In the genomic region with DNA sequence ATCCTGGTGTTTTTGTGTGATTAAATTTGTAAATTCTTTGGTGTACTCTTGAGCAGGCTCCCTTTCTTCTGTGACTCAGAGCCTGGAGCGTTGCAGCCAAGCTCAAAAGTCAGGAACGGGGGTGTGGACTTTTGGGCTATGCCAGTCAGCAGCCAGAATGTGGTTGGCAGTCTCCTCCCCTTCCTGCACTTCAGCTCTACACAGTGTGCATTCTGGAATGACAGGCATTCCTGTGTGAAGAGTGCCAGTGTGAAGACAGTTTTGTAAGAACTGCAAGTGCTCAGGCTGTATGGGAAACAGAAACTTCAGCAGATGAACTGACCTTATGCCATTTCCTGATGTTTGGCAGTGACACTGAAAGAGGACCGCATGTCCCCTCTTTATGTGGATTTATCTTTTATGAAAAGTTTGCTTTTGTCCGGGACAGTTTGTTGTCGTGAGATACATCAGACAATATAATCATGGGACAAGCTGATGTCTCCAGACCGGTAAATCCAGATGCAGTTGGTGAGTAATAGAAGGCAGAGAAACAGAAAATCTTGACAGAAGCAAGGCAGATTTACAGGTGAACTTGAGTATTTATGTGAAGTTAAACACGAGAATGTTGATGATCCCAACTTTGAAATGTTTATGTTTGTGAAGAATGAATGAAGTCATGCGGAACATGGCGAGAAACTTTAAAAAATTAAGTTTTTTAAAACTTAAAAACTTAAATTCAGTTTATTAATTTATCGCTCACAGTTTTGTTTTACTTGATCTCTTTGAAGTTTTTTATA, we compare ENCODE assay signal across 8 cellular contexts.
A peak's percentile ranks its signal among the peaks of the same experiment; 100 is the strongest.
DNase-seq lines count a peak whose midpoint lies in the region; ATAC-seq, FAIRE-seq and TF ChIP-seq lines count a peak whose summit lies in the region.

No MANE protein-coding gene starts in this region.

- H3K27me3 ChIP-seq in HCT116 (ENCODE audit: insufficient read depth, low read length), result no peaks in the 10 kb centered on the region
- H3K27me3 ChIP-seq in lung (ENCODE audit: control insufficient read depth, insufficient read depth), result no peaks in the 10 kb centered on the region
- no peaks in the 10 kb centered on the region for H3K27me3 ChIP-seq in testis

- TSS peak; percentile 84 for BruUV-seq in HCT116 (replicated peaks; lab: Mats Ljungman, UMichigan)

- POLR2A ChIA-PET in HCT116 (lab: Charles Lee), result interaction anchor here (0.8 to 3.8 kb wide), 7 partner anchors 9 to 110 kb away, joined by 3 to 48 read pairs (median 3); a partner anchor contains a TSS

- H3K79me2 ChIP-seq in HCT116 (ENCODE audit: insufficient read depth, low read length), result peaks cover 60% of the 10 kb centered on the region

- TF ChIP-seq POLR2A in HCT116 (IDR thresholded peaks at IDR 0.05; ENCODE audit: borderline replicate concordance, extremely low read depth, insufficient read depth, insufficient read length) (peak; percentile 73), testis (IDR thresholded peaks at IDR 0.05) (peak; percentile 17)

- H3K36me3 ChIP-seq in HCT116 (ENCODE audit: control insufficient read depth in 1 of 2, insufficient read depth in 2 of 2, low read length in 2 of 2) (no peaks in the 10 kb centered on the region), lung (ENCODE audit: control insufficient read depth in 2 of 2, insufficient read depth in 2 of 2, low read length in 2 of 2) (no peaks in the 10 kb centered on the region), testis (ENCODE audit: low read depth, missing control alignments) (no peaks in the 10 kb centered on the region)

- no peaks in the 10 kb centered on the region; the same call in 1 of the 2 replicates for H4K20me1 ChIP-seq in HCT116 (ENCODE audit: insufficient read depth)

- CTCF ChIA-PET in HCT116 (lab: Charles Lee), result no interaction called here

- no peak for TF ChIP-seq RAD21 in HCT116 (IDR thresholded peaks at IDR 0.05; ENCODE audit: low read depth)

- intact Hi-C loops in HCT116 (cut with micrococcal nuclease), result no loop called here
- intact Hi-C loops in testis (cut with DNase I; ENCODE audit: low total_unique reads), result no loop called here

- WGBS in lung, 2 donors, result 22 to 27% methylated on average over 10 of the region's 10 CpGs
- WGBS in testis, 2 donors, result 41 to 44% methylated on average over 10 of the region's 10 CpGs

- in situ Hi-C loops in Caki2 (cut with HindIII; ENCODE audit: low pct_unique_long_range_greater_than_20kb, low sequenced_read_pairs), result no loop called here

- FAIRE-seq in RCC 7860 (lab: Jason Lieb, UNC), result peak; percentile 97

- peak overlapping the region; percentile 3 to 49 for H3K4me3 ChIP-seq in HCT116 (replicated peaks in 1 of 2; ENCODE audit: low read depth in 1 of 2, low read length in 2 of 2)
- H3K4me3 ChIP-seq in lung, result peak overlapping the region; percentile 15
- H3K4me3 ChIP-seq in testis, result no peak overlapping the region

- H3K9me2 ChIP-seq in HCT116 (ENCODE audit: insufficient read depth), result no peaks in the 10 kb centered on the region

- H2AFZ ChIP-seq in HCT116 (ENCODE audit: low read depth, low read length, poor library complexity, severe bottlenecking), result no peak overlapping the region

- DNase-seq in Caki2 (ENCODE audit: low read depth), result peak; percentile 91
- DNase-seq in HCT116 (ENCODE audit: low read depth, low spot score), result peak; percentile 92
- DNase-seq in RCC 7860 (ENCODE audit: low spot score), result peak; percentile 97
- DNase-seq in ecto neural progenitor cell (ENCODE audit: low spot score), result peak; percentile 53
- DNase-seq in lung (ENCODE audit: low spot score), result peak; percentile 91
- DNase-seq in testis, result peak; percentile 80
- DNase-seq in activated gamma-delta T cell treated with Interleukin-2 at 50 U/mL for 16 hours, result no peak
- no peak for DNase-seq in NCI-H187 (lab: John Stamatoyannopoulos, UW)

- H3K4me2 ChIP-seq in HCT116 (ENCODE audit: low read length), result peak overlapping the region; percentile 85

- peak overlapping the region; percentile 42 for H3K9ac ChIP-seq in HCT116 (ENCODE audit: low read length)

- TF ChIP-seq CTCF in HCT116 (IDR thresholded peaks at IDR 0.05 in 2 of 3, conservative IDR thresholded peaks at IDR 0.05 in 1 of 3; ENCODE audit: borderline replicate concordance in 1 of 3, insufficient read depth in 1 of 3, low read depth in 2 of 3, low read length in 2 of 3) (no peak), lung (IDR thresholded peaks at IDR 0.05; ENCODE audit: control extremely low read depth, extremely low read depth) (no peak), testis (IDR thresholded peaks at IDR 0.05) (no peak)

- H3K9me3 ChIP-seq in HCT116 (ENCODE audit: control insufficient read depth in 1 of 2, insufficient read depth in 1 of 2, low read depth in 1 of 2, low read length in 2 of 2) (no peaks in the 10 kb centered on the region), lung (ENCODE audit: control insufficient read depth in 2 of 2, insufficient read depth in 1 of 2, low read length in 1 of 2) (no peaks in the 10 kb centered on the region), testis (no peaks in the 10 kb centered on the region)

- RAD21 ChIA-PET in HCT116 (lab: Charles Lee; ENCODE audit: low non-redundant PET in 1 of 2, low total read pairs in 2 of 2, uncharacterized antibody in 2 of 2, unreplicated experiment in 2 of 2), result no interaction called here

- ATAC-seq in HCT116 (peak; percentile 97), lung (ENCODE audit: insufficient read depth, low FRiP score) (peak; percentile 96)

- peaks cover 29 to 50% of the 10 kb centered on the region in 2 experiments for H3K4me1 ChIP-seq in HCT116 (ENCODE audit: control insufficient read depth in 1 of 2, insufficient read depth in 2 of 2, low read length in 2 of 2)
- H3K4me1 ChIP-seq in lung (ENCODE audit: control insufficient read depth in 2 of 2, insufficient read depth in 2 of 2, low read length in 2 of 2), result peaks cover 0 to 6% of the 10 kb centered on the region in 2 donors
- H3K4me1 ChIP-seq in testis, result peaks cover 14% of the 10 kb centered on the region

- H3K27ac ChIP-seq in HCT116 (ENCODE audit: low read depth, low read length) (peak overlapping the region; percentile 88), lung (ENCODE audit: low read depth in 1 of 2, low read length in 1 of 2) (peak overlapping the region; percentile 60 to 68), testis (peak overlapping the region in 1 of 2 donors; percentile 73)

TF ChIP-seq in HCT116, 20 proteins besides CTCF, POLR2A, EP300 and RAD21 (continues in another document):
- TF ChIP-seq CBX3 (IDR thresholded peaks at IDR 0.05; ENCODE audit: low read depth), result peak; percentile 58; the same call in 1 of the 2 replicates
- no peak for TF ChIP-seq SRF (IDR thresholded peaks at IDR 0.05; ENCODE audit: low read depth)
- TF ChIP-seq FOSL1 (IDR thresholded peaks at IDR 0.05; ENCODE audit: low read depth), result peak; percentile 28
- TF ChIP-seq SIN3A (IDR thresholded peaks at IDR 0.05; ENCODE audit: low read depth), result peak; percentile 79
- no peak for TF ChIP-seq EGR1 (IDR thresholded peaks at IDR 0.05; ENCODE audit: low read depth)
- TF ChIP-seq EZH2 (IDR thresholded peaks at IDR 0.05), result no peak
- TF ChIP-seq ZNF274 (IDR thresholded peaks at IDR 0.05; ENCODE audit: low read depth, low read length), result no peak
- TF ChIP-seq CEBPB (IDR thresholded peaks at IDR 0.05; ENCODE audit: low read depth), result peak; percentile 55; the same call in 1 of the 2 replicates
- TF ChIP-seq, protein P1, sequence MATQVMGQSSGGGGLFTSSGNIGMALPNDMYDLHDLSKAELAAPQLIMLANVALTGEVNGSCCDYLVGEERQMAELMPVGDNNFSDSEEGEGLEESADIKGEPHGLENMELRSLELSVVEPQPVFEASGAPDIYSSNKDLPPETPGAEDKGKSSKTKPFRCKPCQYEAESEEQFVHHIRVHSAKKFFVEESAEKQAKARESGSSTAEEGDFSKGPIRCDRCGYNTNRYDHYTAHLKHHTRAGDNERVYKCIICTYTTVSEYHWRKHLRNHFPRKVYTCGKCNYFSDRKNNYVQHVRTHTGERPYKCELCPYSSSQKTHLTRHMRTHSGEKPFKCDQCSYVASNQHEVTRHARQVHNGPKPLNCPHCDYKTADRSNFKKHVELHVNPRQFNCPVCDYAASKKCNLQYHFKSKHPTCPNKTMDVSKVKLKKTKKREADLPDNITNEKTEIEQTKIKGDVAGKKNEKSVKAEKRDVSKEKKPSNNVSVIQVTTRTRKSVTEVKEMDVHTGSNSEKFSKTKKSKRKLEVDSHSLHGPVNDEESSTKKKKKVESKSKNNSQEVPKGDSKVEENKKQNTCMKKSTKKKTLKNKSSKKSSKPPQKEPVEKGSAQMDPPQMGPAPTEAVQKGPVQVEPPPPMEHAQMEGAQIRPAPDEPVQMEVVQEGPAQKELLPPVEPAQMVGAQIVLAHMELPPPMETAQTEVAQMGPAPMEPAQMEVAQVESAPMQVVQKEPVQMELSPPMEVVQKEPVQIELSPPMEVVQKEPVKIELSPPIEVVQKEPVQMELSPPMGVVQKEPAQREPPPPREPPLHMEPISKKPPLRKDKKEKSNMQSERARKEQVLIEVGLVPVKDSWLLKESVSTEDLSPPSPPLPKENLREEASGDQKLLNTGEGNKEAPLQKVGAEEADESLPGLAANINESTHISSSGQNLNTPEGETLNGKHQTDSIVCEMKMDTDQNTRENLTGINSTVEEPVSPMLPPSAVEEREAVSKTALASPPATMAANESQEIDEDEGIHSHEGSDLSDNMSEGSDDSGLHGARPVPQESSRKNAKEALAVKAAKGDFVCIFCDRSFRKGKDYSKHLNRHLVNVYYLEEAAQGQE (IDR thresholded peaks at IDR 0.05; ENCODE audit: low read depth), result no peak
- TF ChIP-seq, protein P2, sequence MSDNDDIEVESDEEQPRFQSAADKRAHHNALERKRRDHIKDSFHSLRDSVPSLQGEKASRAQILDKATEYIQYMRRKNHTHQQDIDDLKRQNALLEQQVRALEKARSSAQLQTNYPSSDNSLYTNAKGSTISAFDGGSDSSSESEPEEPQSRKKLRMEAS (IDR thresholded peaks at IDR 0.05), result peak; percentile 84
- TF ChIP-seq, protein P3, sequence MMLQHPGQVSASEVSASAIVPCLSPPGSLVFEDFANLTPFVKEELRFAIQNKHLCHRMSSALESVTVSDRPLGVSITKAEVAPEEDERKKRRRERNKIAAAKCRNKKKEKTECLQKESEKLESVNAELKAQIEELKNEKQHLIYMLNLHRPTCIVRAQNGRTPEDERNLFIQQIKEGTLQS (IDR thresholded peaks at IDR 0.05), result no peak
- peak; percentile 54 for TF ChIP-seq JUND (IDR thresholded peaks at IDR 0.05)

Comparison
In these comparisons a context has a peak if more than half of its experiments do, and no peak if none do; other contexts are left out.
1. DNase-seq: peak in Caki2 (single experiment), HCT116 (single experiment), RCC 7860 (single experiment), ecto neural progenitor cell (single experiment), lung (single experiment) and testis (single experiment); none in activated gamma-delta T cell treated with Interleukin-2 at 50 U/mL for 16 hours (single experiment) and NCI-H187 (0 of 2).
2. H3K4me3 ChIP-seq: peak in HCT116 (2 of 2) and lung (single experiment); none in testis (0 of 2).